Comparison of ENCODE assay signal across 22 cellular contexts in genomic region chr3:48244462-48244861, GRCh38. TPM values are rescaled to one million over a fixed set of nuclear protein-coding genes. Genes with fewer than 3 reads are reported as not detected.
"Had no signal": no experiment of that assay in that cellular context is flagged by ENCODE, and none has a peak within 500 bp of the region (broad histone marks: within the 10 kb centered on the region; RNA-seq: fewer than 3 reads in every experiment).

No MANE protein-coding gene starts in this region.

- H3K27ac Mint-ChIP-seq: activated naive CD8-positive, alpha-beta T cell; activated T-helper 2 cell treated with anti-CD3 and anti-CD28 coated beads, Interferon-gamma antibody, Interleukin-2, Interleukin-4, amounts not matched to agents 10 μg/mL and 5 μg/mL and 100 μg/mL, durations not matched to agents 14 hours and 24 hours and 36 hours; nephron progenitor cell had no signal

- H3K4me3 Mint-ChIP-seq: activated naive CD8-positive, alpha-beta T cell; nephron progenitor cell had no signal

- DNase-seq: activated CD4-positive, alpha-beta T cell treated with anti-CD3 and anti-CD28 coated beads for 1 hour; activated CD4-positive, alpha-beta T cell treated with anti-CD3 and anti-CD28 coated beads, Interleukin-2, amount 50 U/mL, for 1 hour; activated naive CD4-positive, alpha-beta T cell; activated T-cell treated with anti-CD3 and anti-CD28 coated beads for 4 hours; amniotic stem cell; colonic mucosa; hippocampal formation; left ventricle myocardium inferior; mammary epithelial cell; midbrain; nephron progenitor cell; occipital lobe; stimulated activated CD4-positive, alpha-beta T cell treated with anti-CD3 and anti-CD28 coated beads, Interleukin-4, amount 100 ng/mL, for 24 hours; stimulated activated naive CD8-positive, alpha-beta T cell treated with anti-CD3 and anti-CD28 coated beads, Interleukin-15, Interleukin-2, amounts not matched to agents 100 U/mL and 50 U/mL, for 24 hours; T-helper 1 cell; upper lobe of left lung; WERI-Rb-1 had no signal

- H3K27me3 Mint-ChIP-seq: activated naive CD8-positive, alpha-beta T cell had no signal

- H3K9me3 Mint-ChIP-seq: activated T-helper 2 cell treated with anti-CD3 and anti-CD28 coated beads, Interferon-gamma antibody, Interleukin-2, Interleukin-4, amounts not matched to agents 10 μg/mL and 5 μg/mL and 100 μg/mL, durations not matched to agents 14 hours and 24 hours and 36 hours; nephron progenitor cell had no signal

- ATAC-seq: stimulated activated naive CD8-positive, alpha-beta T cell treated with anti-CD3 and anti-CD28 coated beads, Interleukin-15, Interleukin-2, amounts not matched to agents 100 U/mL and 50 U/mL, for 24 hours had no signal

RNA-seq across cellular contexts. Expression of gene CAMP, which starts 21.2 kb away (rescaled TPM):
- total RNA-seq: activated T-helper 2 cell treated with anti-CD3 and anti-CD28 coated beads, Interferon-gamma antibody, Interleukin-2, Interleukin-4, amounts not matched to agents 10 μg/mL and 5 μg/mL and 100 μg/mL, durations not matched to agents 14 hours and 24 hours and 36 hours; colonic mucosa; frontal cortex; left ventricle myocardium inferior; occipital lobe; posterior vena cava; smooth muscle cell had no signal
- polyA plus RNA-seq: smooth muscle cell had no signal
